ENCODE assay signal across 4 cellular contexts in genomic region chr3:18466136-18466535, GRCh38. TPM values are rescaled to one million over a fixed set of nuclear protein-coding genes. Genes with fewer than 3 reads are reported as not detected.
"Had no signal": no experiment of that assay in that cellular context is flagged by ENCODE, and none has a peak within 500 bp of the region (broad histone marks: within the 10 kb centered on the region; RNA-seq: fewer than 3 reads in every experiment).

No MANE protein-coding gene starts in this region.

- ATAC-seq: GM12878 had no signal

- DNase-seq: GDM1, GF-D8 had no signal

RNA-seq across cellular contexts. Expression of gene SATB1, which starts 41.0 kb away (rescaled TPM):
- total RNA-seq: G401 had no signal
